1 cellular context compared by ENCODE assay signal in the genomic region with DNA sequence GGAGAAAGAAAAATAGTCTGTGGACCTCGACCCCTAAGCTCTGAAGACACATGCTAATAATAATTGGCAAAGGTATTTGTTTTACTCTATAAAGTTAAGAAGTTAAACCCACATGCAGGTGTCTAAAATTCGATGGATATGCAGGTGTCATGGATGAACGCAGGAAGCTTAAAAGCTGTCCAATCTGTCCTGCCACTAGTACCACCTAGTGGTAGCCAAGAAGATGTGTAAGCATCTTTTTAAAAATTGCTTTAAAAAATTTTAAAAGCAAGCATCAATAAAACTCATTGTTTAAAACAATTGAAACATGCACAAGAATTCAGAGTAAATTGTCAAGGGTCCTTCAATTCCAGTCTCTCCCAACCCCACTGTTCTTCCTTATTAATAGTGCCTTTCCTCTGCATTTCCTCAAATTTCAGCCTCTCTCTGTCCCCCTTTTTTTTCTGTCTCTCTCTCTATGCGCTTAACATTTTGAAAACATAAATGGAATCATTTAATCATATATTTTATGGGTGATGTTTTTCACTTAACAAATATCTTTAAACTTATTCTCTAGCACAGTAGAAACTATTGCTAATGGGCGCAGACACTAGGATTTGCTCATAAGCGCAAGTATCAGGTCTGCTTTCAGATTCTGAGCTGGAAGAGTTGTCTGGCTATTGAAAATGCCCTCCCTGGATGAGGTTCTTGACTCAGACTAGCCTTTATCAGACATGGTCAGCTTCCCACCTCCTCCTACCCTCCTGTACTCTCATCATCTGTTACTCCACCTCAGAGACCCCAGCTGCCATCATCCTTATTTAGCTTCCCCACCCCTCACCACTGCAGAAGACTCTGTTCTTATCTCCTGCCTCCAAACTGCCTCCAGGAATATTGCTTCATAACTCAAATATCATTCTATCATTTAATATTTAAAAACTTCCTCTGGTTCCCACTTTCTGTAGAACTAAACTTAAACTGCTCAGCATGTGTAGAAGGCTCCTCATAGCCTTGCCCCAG.
TF ChIP-seq lines count a peak whose summit lies in the region.

No MANE protein-coding gene starts in this region.

TF ChIP-seq in K562, 482 proteins besides CTCF, POLR2A, EP300 and RAD21 (continued from another document and continues in another):
- TF ChIP-seq, protein P1, sequence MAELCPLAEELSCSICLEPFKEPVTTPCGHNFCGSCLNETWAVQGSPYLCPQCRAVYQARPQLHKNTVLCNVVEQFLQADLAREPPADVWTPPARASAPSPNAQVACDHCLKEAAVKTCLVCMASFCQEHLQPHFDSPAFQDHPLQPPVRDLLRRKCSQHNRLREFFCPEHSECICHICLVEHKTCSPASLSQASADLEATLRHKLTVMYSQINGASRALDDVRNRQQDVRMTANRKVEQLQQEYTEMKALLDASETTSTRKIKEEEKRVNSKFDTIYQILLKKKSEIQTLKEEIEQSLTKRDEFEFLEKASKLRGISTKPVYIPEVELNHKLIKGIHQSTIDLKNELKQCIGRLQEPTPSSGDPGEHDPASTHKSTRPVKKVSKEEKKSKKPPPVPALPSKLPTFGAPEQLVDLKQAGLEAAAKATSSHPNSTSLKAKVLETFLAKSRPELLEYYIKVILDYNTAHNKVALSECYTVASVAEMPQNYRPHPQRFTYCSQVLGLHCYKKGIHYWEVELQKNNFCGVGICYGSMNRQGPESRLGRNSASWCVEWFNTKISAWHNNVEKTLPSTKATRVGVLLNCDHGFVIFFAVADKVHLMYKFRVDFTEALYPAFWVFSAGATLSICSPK (IDR thresholded peaks at IDR 0.05; ENCODE audit: borderline replicate concordance), result no peak
- TF ChIP-seq DMBX1 (CRISPR knock-in tag; IDR thresholded peaks at IDR 0.05; ENCODE audit: borderline replicate concordance), result no peak
- no peak for TF ChIP-seq TCF7L2 (IDR thresholded peaks at IDR 0.05; ENCODE audit: low read depth, low read length)
- no peak for TF ChIP-seq ZNF140 (CRISPR knock-in tag; IDR thresholded peaks at IDR 0.05)
- peak; percentile 62 for TF ChIP-seq GATA2 (CRISPR knock-in tag; IDR thresholded peaks at IDR 0.05)
- no peak for TF ChIP-seq NR3C1 (CRISPR knock-in tag; IDR thresholded peaks at IDR 0.05)
- no peak for TF ChIP-seq POLR3A (IDR thresholded peaks at IDR 0.05; ENCODE audit: borderline replicate concordance, extremely low read depth, insufficient read depth, insufficient read length)
- TF ChIP-seq FOXA3 (CRISPR knock-in tag; conservative IDR thresholded peaks at IDR 0.05 in 1 of 2, IDR thresholded peaks at IDR 0.05 in 1 of 2), result no peak
- TF ChIP-seq ILF3 (IDR thresholded peaks at IDR 0.05; ENCODE audit: borderline replicate concordance), result no peak
- no peak for TF ChIP-seq NFIX (CRISPR knock-in tag; IDR thresholded peaks at IDR 0.05; ENCODE audit: low read depth)
- TF ChIP-seq, protein P2, sequence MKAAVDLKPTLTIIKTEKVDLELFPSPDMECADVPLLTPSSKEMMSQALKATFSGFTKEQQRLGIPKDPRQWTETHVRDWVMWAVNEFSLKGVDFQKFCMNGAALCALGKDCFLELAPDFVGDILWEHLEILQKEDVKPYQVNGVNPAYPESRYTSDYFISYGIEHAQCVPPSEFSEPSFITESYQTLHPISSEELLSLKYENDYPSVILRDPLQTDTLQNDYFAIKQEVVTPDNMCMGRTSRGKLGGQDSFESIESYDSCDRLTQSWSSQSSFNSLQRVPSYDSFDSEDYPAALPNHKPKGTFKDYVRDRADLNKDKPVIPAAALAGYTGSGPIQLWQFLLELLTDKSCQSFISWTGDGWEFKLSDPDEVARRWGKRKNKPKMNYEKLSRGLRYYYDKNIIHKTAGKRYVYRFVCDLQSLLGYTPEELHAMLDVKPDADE (conservative IDR thresholded peaks at IDR 0.05; ENCODE audit: control insufficient read depth, low read depth, low read length), result no peak
- TF ChIP-seq TCF7 (IDR thresholded peaks at IDR 0.05; ENCODE audit: borderline replicate concordance), result no peak
- no peak for TF ChIP-seq SMARCC2 (IDR thresholded peaks at IDR 0.05; ENCODE audit: low read depth)
- TF ChIP-seq TCFL5 (CRISPR knock-in tag; conservative IDR thresholded peaks at IDR 0.05), result no peak
- TF ChIP-seq HDAC3 (IDR thresholded peaks at IDR 0.05; ENCODE audit: borderline replicate concordance, partially characterized antibody), result no peak
- TF ChIP-seq ZNF79 (CRISPR knock-in tag; IDR thresholded peaks at IDR 0.05; ENCODE audit: low read depth), result no peak
- TF ChIP-seq DPF2 (IDR thresholded peaks at IDR 0.05), result peak; percentile 74
- peak; percentile 53 for TF ChIP-seq PML (IDR thresholded peaks at IDR 0.05; ENCODE audit: low read length)
- TF ChIP-seq NCOA6 (IDR thresholded peaks at IDR 0.05), result no peak
- TF ChIP-seq ZNF384 (IDR thresholded peaks at IDR 0.05; ENCODE audit: low read depth, low read length), result no peak
- no peak for TF ChIP-seq TEAD2 (tag; IDR thresholded peaks at IDR 0.05)
- peak; percentile 79 for TF ChIP-seq CEBPB (tag; IDR thresholded peaks at IDR 0.05)
- TF ChIP-seq NCOR1 (IDR thresholded peaks at IDR 0.05), result peak; percentile 85
- no peak for TF ChIP-seq ZKSCAN8 (CRISPR knock-in tag; IDR thresholded peaks at IDR 0.05)
- no peak for TF ChIP-seq SMAD4 (CRISPR knock-in tag; conservative IDR thresholded peaks at IDR 0.05)
- TF ChIP-seq, protein P3, sequence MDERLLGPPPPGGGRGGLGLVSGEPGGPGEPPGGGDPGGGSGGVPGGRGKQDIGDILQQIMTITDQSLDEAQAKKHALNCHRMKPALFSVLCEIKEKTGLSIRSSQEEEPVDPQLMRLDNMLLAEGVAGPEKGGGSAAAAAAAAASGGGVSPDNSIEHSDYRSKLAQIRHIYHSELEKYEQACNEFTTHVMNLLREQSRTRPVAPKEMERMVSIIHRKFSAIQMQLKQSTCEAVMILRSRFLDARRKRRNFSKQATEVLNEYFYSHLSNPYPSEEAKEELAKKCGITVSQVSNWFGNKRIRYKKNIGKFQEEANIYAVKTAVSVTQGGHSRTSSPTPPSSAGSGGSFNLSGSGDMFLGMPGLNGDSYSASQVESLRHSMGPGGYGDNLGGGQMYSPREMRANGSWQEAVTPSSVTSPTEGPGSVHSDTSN (CRISPR knock-in tag; IDR thresholded peaks at IDR 0.05; ENCODE audit: low read depth), result no peak
- TF ChIP-seq, protein P3 (tag; conservative IDR thresholded peaks at IDR 0.05; ENCODE audit: low read depth), result no peak
- no peak for TF ChIP-seq RBM22 (IDR thresholded peaks at IDR 0.05; ENCODE audit: low read depth, low read length, poor library complexity, severe bottlenecking)
- no peak for TF ChIP-seq BMI1 (IDR thresholded peaks at IDR 0.05; ENCODE audit: low read length)
- no peak for TF ChIP-seq ZFPM2 (CRISPR knock-in tag; IDR thresholded peaks at IDR 0.05)
- TF ChIP-seq SPI1 (IDR thresholded peaks at IDR 0.05; ENCODE audit: borderline replicate concordance, low read depth, low read length), result no peak
- TF ChIP-seq SREBF2 (CRISPR knock-in tag; IDR thresholded peaks at IDR 0.05), result no peak
- no peak for TF ChIP-seq ZFP30 (CRISPR knock-in tag; IDR thresholded peaks at IDR 0.05; ENCODE audit: borderline replicate concordance)
- peak; percentile 18; the same call in 1 of the 2 replicates for TF ChIP-seq CREB1 (IDR thresholded peaks at IDR 0.05)
- TF ChIP-seq CREB1 (CRISPR knock-in tag; IDR thresholded peaks at IDR 0.05), result no peak
- no peak for TF ChIP-seq EP400 (IDR thresholded peaks at IDR 0.05)
- TF ChIP-seq MEF2A (IDR thresholded peaks at IDR 0.05; ENCODE audit: control insufficient read depth, low read depth, low read length), result peak; percentile 25; the same call in 1 of the 2 replicates
- no peak for TF ChIP-seq ZNF347 (CRISPR knock-in tag; IDR thresholded peaks at IDR 0.05; ENCODE audit: low read depth)
- no peak for TF ChIP-seq CEBPG (CRISPR knock-in tag; IDR thresholded peaks at IDR 0.05)
- TF ChIP-seq CEBPG (tag; conservative IDR thresholded peaks at IDR 0.05 in 1 of 2, IDR thresholded peaks at IDR 0.05 in 1 of 2), result 0 out of 4 replicates have a peak, but pooled peaks of 1 of the 2 experiments have one; percentile 21
- TF ChIP-seq, protein P4, sequence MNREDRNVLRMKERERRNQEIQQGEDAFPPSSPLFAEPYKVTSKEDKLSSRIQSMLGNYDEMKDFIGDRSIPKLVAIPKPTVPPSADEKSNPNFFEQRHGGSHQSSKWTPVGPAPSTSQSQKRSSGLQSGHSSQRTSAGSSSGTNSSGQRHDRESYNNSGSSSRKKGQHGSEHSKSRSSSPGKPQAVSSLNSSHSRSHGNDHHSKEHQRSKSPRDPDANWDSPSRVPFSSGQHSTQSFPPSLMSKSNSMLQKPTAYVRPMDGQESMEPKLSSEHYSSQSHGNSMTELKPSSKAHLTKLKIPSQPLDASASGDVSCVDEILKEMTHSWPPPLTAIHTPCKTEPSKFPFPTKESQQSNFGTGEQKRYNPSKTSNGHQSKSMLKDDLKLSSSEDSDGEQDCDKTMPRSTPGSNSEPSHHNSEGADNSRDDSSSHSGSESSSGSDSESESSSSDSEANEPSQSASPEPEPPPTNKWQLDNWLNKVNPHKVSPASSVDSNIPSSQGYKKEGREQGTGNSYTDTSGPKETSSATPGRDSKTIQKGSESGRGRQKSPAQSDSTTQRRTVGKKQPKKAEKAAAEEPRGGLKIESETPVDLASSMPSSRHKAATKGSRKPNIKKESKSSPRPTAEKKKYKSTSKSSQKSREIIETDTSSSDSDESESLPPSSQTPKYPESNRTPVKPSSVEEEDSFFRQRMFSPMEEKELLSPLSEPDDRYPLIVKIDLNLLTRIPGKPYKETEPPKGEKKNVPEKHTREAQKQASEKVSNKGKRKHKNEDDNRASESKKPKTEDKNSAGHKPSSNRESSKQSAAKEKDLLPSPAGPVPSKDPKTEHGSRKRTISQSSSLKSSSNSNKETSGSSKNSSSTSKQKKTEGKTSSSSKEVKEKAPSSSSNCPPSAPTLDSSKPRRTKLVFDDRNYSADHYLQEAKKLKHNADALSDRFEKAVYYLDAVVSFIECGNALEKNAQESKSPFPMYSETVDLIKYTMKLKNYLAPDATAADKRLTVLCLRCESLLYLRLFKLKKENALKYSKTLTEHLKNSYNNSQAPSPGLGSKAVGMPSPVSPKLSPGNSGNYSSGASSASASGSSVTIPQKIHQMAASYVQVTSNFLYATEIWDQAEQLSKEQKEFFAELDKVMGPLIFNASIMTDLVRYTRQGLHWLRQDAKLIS (CRISPR knock-in tag; IDR thresholded peaks at IDR 0.05), result no peak
- TF ChIP-seq TARDBP (IDR thresholded peaks at IDR 0.05), result no peak
- TF ChIP-seq LEF1 (IDR thresholded peaks at IDR 0.05), result no peak; the same call in 1 of the 2 replicates
- TF ChIP-seq, protein P5, sequence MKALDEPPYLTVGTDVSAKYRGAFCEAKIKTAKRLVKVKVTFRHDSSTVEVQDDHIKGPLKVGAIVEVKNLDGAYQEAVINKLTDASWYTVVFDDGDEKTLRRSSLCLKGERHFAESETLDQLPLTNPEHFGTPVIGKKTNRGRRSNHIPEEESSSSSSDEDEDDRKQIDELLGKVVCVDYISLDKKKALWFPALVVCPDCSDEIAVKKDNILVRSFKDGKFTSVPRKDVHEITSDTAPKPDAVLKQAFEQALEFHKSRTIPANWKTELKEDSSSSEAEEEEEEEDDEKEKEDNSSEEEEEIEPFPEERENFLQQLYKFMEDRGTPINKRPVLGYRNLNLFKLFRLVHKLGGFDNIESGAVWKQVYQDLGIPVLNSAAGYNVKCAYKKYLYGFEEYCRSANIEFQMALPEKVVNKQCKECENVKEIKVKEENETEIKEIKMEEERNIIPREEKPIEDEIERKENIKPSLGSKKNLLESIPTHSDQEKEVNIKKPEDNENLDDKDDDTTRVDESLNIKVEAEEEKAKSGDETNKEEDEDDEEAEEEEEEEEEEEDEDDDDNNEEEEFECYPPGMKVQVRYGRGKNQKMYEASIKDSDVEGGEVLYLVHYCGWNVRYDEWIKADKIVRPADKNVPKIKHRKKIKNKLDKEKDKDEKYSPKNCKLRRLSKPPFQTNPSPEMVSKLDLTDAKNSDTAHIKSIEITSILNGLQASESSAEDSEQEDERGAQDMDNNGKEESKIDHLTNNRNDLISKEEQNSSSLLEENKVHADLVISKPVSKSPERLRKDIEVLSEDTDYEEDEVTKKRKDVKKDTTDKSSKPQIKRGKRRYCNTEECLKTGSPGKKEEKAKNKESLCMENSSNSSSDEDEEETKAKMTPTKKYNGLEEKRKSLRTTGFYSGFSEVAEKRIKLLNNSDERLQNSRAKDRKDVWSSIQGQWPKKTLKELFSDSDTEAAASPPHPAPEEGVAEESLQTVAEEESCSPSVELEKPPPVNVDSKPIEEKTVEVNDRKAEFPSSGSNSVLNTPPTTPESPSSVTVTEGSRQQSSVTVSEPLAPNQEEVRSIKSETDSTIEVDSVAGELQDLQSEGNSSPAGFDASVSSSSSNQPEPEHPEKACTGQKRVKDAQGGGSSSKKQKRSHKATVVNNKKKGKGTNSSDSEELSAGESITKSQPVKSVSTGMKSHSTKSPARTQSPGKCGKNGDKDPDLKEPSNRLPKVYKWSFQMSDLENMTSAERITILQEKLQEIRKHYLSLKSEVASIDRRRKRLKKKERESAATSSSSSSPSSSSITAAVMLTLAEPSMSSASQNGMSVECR (CRISPR knock-in tag; IDR thresholded peaks at IDR 0.05), result no peak
- no peak for TF ChIP-seq PCBP2 (IDR thresholded peaks at IDR 0.05; ENCODE audit: low read depth, low read length, poor library complexity, severe bottlenecking)
- TF ChIP-seq CREM (IDR thresholded peaks at IDR 0.05; ENCODE audit: low read depth), result no peak
- TF ChIP-seq ZNF12 (CRISPR knock-in tag; IDR thresholded peaks at IDR 0.05), result no peak
- TF ChIP-seq PTTG1 (tag; IDR thresholded peaks at IDR 0.05; ENCODE audit: low read depth), result no peak
- TF ChIP-seq NFE2 (IDR thresholded peaks at IDR 0.05; ENCODE audit: low read depth), result peak; percentile 44; the same call in 1 of the 2 replicates
- no peak for TF ChIP-seq FOXA1 (IDR thresholded peaks at IDR 0.05; ENCODE audit: borderline replicate concordance)
- TF ChIP-seq, protein P6, sequence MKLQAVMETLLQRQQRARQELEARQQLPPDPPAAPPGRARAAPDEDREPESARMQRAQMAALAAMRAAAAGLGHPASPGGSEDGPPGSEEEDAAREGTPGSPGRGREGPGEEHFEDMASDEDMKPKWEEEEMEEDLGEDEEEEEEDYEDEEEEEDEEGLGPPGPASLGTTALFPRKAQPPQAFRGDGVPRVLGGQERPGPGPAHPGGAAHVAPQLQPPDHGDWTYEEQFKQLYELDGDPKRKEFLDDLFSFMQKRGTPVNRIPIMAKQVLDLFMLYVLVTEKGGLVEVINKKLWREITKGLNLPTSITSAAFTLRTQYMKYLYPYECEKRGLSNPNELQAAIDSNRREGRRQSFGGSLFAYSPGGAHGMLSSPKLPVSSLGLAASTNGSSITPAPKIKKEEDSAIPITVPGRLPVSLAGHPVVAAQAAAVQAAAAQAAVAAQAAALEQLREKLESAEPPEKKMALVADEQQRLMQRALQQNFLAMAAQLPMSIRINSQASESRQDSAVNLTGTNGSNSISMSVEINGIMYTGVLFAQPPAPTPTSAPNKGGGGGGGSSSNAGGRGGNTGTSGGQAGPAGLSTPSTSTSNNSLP (IDR thresholded peaks at IDR 0.05; ENCODE audit: borderline replicate concordance, low read depth, low read length), result no peak
